In the genomic region with DNA sequence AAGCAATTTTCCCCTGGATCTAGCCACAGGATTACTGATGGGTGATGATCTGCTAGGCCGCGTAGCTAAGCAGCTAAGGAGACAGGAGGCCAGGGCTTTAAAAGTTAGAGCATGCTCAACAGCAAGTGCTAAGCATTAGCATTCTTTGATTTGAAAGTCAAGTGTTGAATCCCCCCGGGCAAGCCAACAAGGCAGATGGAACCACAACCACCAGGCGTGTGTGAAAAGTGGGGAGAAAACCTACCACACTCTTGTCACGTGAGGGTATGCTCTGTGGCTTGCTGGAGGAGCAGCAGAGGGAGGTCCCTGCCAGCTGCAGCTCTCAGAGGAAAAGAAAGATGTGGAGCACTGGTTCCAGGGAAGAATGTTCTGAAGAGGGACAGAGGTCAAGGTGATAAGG, we compare ENCODE assay signal across 23 cellular contexts. TPM values are rescaled to one million over a fixed set of nuclear protein-coding genes. Genes with fewer than 3 reads are reported as not detected.
DNase-seq lines count a peak whose midpoint lies in the region; ATAC-seq and TF ChIP-seq lines count a peak whose summit lies in the region.
"Had no signal": no experiment of that assay in that cellular context is flagged by ENCODE, and none has a peak within 500 bp of the region (broad histone marks: within the 10 kb centered on the region; RNA-seq: fewer than 3 reads in every experiment).

No MANE protein-coding gene starts in this region.

- CTCF ChIA-PET in CD8-positive, alpha-beta T cell (lab: Charles Lee): no interaction called here
- CTCF ChIA-PET in activated CD8-positive, alpha-beta T cell treated with anti-CD3 and anti-CD28 coated beads, Interleukin-2, amount 10 ng/mL, durations not matched to agents 7 days and 5 days (lab: Charles Lee): interaction anchor here (1.1 kb wide), 2 partner anchors 17 to 164 kb away, joined by 3 read pairs; no protein-coding TSS in a partner anchor

- no peak for DNase-seq in CD8-positive, alpha-beta T cell
- peak; percentile 39 for DNase-seq in activated CD8-positive, alpha-beta T cell treated with anti-CD3 and anti-CD28 coated beads, Interleukin-2, amount 10 ng/mL, durations not matched to agents 7 days and 5 days
- DNase-seq in naive thymus-derived CD8-positive, alpha-beta T cell: peak in 2 of 10 donors; percentile 12 to 35
- DNase-seq in activated effector memory CD4-positive, alpha-beta T cell treated with Interleukin-2 at 50 U/mL for 16 hours: no peak
- no peak for DNase-seq in G401 (ENCODE audit: low spot score)
- DNase-seq: activated CD4-positive, alpha-beta T cell treated with anti-CD3 and anti-CD28 coated beads for 48 hours; activated gamma-delta T cell treated with Interleukin-2 at 50 U/mL for 16 hours; amniotic stem cell; islet precursor cell; MG63; OCI-M1; SHP77 had no signal

- H3K27ac ChIP-seq in CD8-positive, alpha-beta T cell (ENCODE audit: low read depth, low read length): no peak overlapping the region
- H3K27ac ChIP-seq: epithelial cell of prostate, hepatocyte had no signal

- peaks cover 52% of the 10 kb centered on the region for H3K36me3 Mint-ChIP-seq in CD8-positive, alpha-beta T cell
- H3K36me3 Mint-ChIP-seq in activated CD8-positive, alpha-beta T cell treated with anti-CD3 and anti-CD28 coated beads, Interleukin-2, amount 10 ng/mL, durations not matched to agents 7 days and 5 days (ENCODE audit: low read depth): peaks cover 48% of the 10 kb centered on the region
- H3K36me3 Mint-ChIP-seq in naive thymus-derived CD8-positive, alpha-beta T cell: peaks cover 0 to 47% (median 8%) of the 10 kb centered on the region in 3 donors

- TF ChIP-seq CTCF in CD8-positive, alpha-beta T cell (IDR thresholded peaks at IDR 0.05): no peak

- H3K27me3 Mint-ChIP-seq in CD8-positive, alpha-beta T cell (ENCODE audit: low read depth): no peaks in the 10 kb centered on the region
- H3K27me3 Mint-ChIP-seq in activated CD8-positive, alpha-beta T cell treated with anti-CD3 and anti-CD28 coated beads, Interleukin-2, amount 10 ng/mL, durations not matched to agents 7 days and 5 days (ENCODE audit: low read depth): no peaks in the 10 kb centered on the region
- H3K27me3 Mint-ChIP-seq in naive thymus-derived CD8-positive, alpha-beta T cell: no peaks in the 10 kb centered on the region

- H3K27ac Mint-ChIP-seq in CD8-positive, alpha-beta T cell: peak overlapping the region; percentile 62
- no peak overlapping the region for H3K27ac Mint-ChIP-seq in activated CD8-positive, alpha-beta T cell treated with anti-CD3 and anti-CD28 coated beads, Interleukin-2, amount 10 ng/mL, durations not matched to agents 7 days and 5 days
- H3K27ac Mint-ChIP-seq in naive thymus-derived CD8-positive, alpha-beta T cell: peak overlapping the region in 7 of 10 donors; percentile 11 to 73 (median 43)

- intact Hi-C loops in CD8-positive, alpha-beta T cell (cut with DNase I, micrococcal nuclease): no loop called here

- H3K36me3 ChIP-seq in CD8-positive, alpha-beta T cell (ENCODE audit: insufficient read depth, low read length): peaks cover 16% of the 10 kb centered on the region

- H3K9me3 ChIP-seq in CD8-positive, alpha-beta T cell (ENCODE audit: low read length): no peaks in the 10 kb centered on the region
- H3K9me3 ChIP-seq: MG63 had no signal

- no peak overlapping the region for H3K4me3 ChIP-seq in CD8-positive, alpha-beta T cell (ENCODE audit: low read depth, low read length)
- H3K4me3 ChIP-seq: hepatocyte, MG63 had no signal

- H3K9me3 Mint-ChIP-seq in CD8-positive, alpha-beta T cell: no peaks in the 10 kb centered on the region
- H3K9me3 Mint-ChIP-seq in activated CD8-positive, alpha-beta T cell treated with anti-CD3 and anti-CD28 coated beads, Interleukin-2, amount 10 ng/mL, durations not matched to agents 7 days and 5 days (ENCODE audit: insufficient read depth): no peaks in the 10 kb centered on the region
- no peaks in the 10 kb centered on the region for H3K9me3 Mint-ChIP-seq in naive thymus-derived CD8-positive, alpha-beta T cell

- ATAC-seq in CD8-positive, alpha-beta T cell: no peak
- ATAC-seq in HG02610 (IDR thresholded peaks at IDR 0.05; ENCODE audit: unreplicated experiment): peak; percentile 37
- peak; percentile 60 for ATAC-seq in activated CD8-positive, alpha-beta T cell treated with anti-CD3 and anti-CD28 coated beads, Interleukin-2, amount 10 ng/mL, durations not matched to agents 7 days and 5 days
- ATAC-seq in naive thymus-derived CD8-positive, alpha-beta T cell: peak; percentile 51 to 60
- ATAC-seq in GM21447 (IDR thresholded peaks at IDR 0.05; ENCODE audit: unreplicated experiment): no peak
- ATAC-seq in HG03280 (IDR thresholded peaks at IDR 0.05; ENCODE audit: unreplicated experiment): no peak

- POLR2A ChIA-PET in CD8-positive, alpha-beta T cell (lab: Charles Lee): no interaction called here
- POLR2A ChIA-PET in activated CD8-positive, alpha-beta T cell treated with anti-CD3 and anti-CD28 coated beads, Interleukin-2, amount 10 ng/mL, durations not matched to agents 7 days and 5 days (lab: Charles Lee): no interaction called here
- POLR2A ChIA-PET in naive thymus-derived CD8-positive, alpha-beta T cell (lab: Charles Lee): no interaction called here

- in situ Hi-C loops in G401 (cut with HindIII; ENCODE audit: low sequenced_read_pairs): no loop called here

- no peak overlapping the region for H3K4me3 Mint-ChIP-seq in CD8-positive, alpha-beta T cell
- no peak overlapping the region for H3K4me3 Mint-ChIP-seq in activated CD8-positive, alpha-beta T cell treated with anti-CD3 and anti-CD28 coated beads, Interleukin-2, amount 10 ng/mL, durations not matched to agents 7 days and 5 days
- no peak overlapping the region for H3K4me3 Mint-ChIP-seq in naive thymus-derived CD8-positive, alpha-beta T cell

- no peaks in the 10 kb centered on the region for H3K27me3 ChIP-seq in CD8-positive, alpha-beta T cell (ENCODE audit: insufficient read depth, low read length)
- H3K27me3 ChIP-seq: hepatocyte, MG63 had no signal

- H3K4me1 Mint-ChIP-seq in CD8-positive, alpha-beta T cell (ENCODE audit: low read depth): peaks cover 6% of the 10 kb centered on the region
- peaks cover 11% of the 10 kb centered on the region for H3K4me1 Mint-ChIP-seq in activated CD8-positive, alpha-beta T cell treated with anti-CD3 and anti-CD28 coated beads, Interleukin-2, amount 10 ng/mL, durations not matched to agents 7 days and 5 days (ENCODE audit: low read depth)
- H3K4me1 Mint-ChIP-seq in naive thymus-derived CD8-positive, alpha-beta T cell: peaks cover 3 to 11% (median 9%) of the 10 kb centered on the region in 4 donors

- H3K4me1 ChIP-seq in CD8-positive, alpha-beta T cell (ENCODE audit: insufficient read depth, low read length): no peaks in the 10 kb centered on the region

RNA-seq across cellular contexts. Expression of gene SLC51A, which starts 20.9 kb away (rescaled TPM):
- not detected for total RNA-seq in CD8-positive, alpha-beta T cell
- total RNA-seq in activated CD8-positive, alpha-beta T cell treated with anti-CD3 and anti-CD28 coated beads, Interleukin-2, amount 10 ng/mL, durations not matched to agents 7 days and 5 days: not detected
- total RNA-seq in naive thymus-derived CD8-positive, alpha-beta T cell: not detected
- polyA plus RNA-seq in naive thymus-derived CD8-positive, alpha-beta T cell: under 1 TPM in 2 of 3 donors, not detected in 1; 0.67 to 0.89 TPM
- total RNA-seq in G401 (2014; rRNA removed; shearing (Covaris generic)): not detected in 2 replicates
- total RNA-seq: dermis microvascular lymphatic vessel endothelial cell, fibroblast of villous mesenchyme, lung microvascular endothelial cell, renal cortical epithelial cell had no signal
- polyA plus RNA-seq: AG04450 had no signal

RNA-seq across cellular contexts. Expression of gene ZDHHC19, which starts 26.0 kb away (rescaled TPM):
- not detected for total RNA-seq in CD8-positive, alpha-beta T cell
- not detected for total RNA-seq in activated CD8-positive, alpha-beta T cell treated with anti-CD3 and anti-CD28 coated beads, Interleukin-2, amount 10 ng/mL, durations not matched to agents 7 days and 5 days
- not detected for total RNA-seq in naive thymus-derived CD8-positive, alpha-beta T cell
- under 1 TPM in 1 of 3 donors, not detected in 2; 0.51 TPM for polyA plus RNA-seq in naive thymus-derived CD8-positive, alpha-beta T cell
- total RNA-seq in G401 (2014; rRNA removed; shearing (Covaris generic)): not detected in 2 replicates
- total RNA-seq: dermis microvascular lymphatic vessel endothelial cell, fibroblast of villous mesenchyme, hepatocyte, lung microvascular endothelial cell, omental fat pad, renal cortical epithelial cell had no signal
- polyA plus RNA-seq: AG04450 had no signal

RNA-seq across cellular contexts. Expression of gene PCYT1A, which starts 50.3 kb away (rescaled TPM):
- 10 to 100 TPM; 47.9 to 48.8 TPM for total RNA-seq in CD8-positive, alpha-beta T cell
- 10 to 100 TPM; 53.2 to 57.3 TPM for total RNA-seq in activated CD8-positive, alpha-beta T cell treated with anti-CD3 and anti-CD28 coated beads, Interleukin-2, amount 10 ng/mL, durations not matched to agents 7 days and 5 days
- total RNA-seq in naive thymus-derived CD8-positive, alpha-beta T cell: 10 to 100 TPM; 50.8 to 52.2 TPM
- 10 to 100 TPM in 2 of 3 donors, 1 to 10 TPM in 1; 7.6 to 12.6 (median 10.4) TPM for polyA plus RNA-seq in naive thymus-derived CD8-positive, alpha-beta T cell
- total RNA-seq in G401 (2014; rRNA removed; shearing (Covaris generic)): 41.4 and 47.9 TPM in 2 replicates

Comparison
In these comparisons a context has a peak if more than half of its experiments do, and no peak if none do; other contexts are left out.
1. ATAC-seq: peak in HG02610 (single experiment), activated CD8-positive, alpha-beta T cell treated with anti-CD3 and anti-CD28 coated beads, Interleukin-2, amount 10 ng/mL, durations not matched to agents 7 days and 5 days (single experiment) and naive thymus-derived CD8-positive, alpha-beta T cell (2 of 2); none in CD8-positive, alpha-beta T cell (single experiment), GM21447 (single experiment) and HG03280 (single experiment).